Comparison of ENCODE assay signal across 1 cellular context in the genomic region with DNA sequence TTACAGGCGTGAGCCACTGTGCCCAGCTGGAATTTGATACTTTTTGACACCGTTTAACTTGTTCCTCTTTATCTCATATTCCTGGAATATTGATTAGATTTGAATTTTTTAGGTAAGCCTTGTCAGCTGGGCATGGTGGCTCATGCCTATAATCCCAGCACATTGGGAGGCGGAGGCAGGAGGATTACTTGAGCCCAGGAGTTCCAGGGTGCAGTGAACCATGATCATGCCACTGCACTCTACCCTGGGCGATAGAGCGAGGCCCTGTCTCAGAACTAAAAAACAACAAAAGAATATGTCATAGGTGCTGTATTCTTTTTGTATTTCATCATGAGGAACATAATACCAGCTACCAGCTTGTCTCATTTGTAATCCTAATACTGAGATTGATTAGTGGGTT.
TF ChIP-seq lines count a peak whose summit lies in the region.

No MANE protein-coding gene starts in this region.

TF ChIP-seq in IMR-90, 13 proteins besides CTCF, POLR2A, EP300 and RAD21 (continued from another document):
- no peak for TF ChIP-seq RFX5 (IDR thresholded peaks at IDR 0.05; ENCODE audit: low read depth, low read length)
- TF ChIP-seq MAFK (IDR thresholded peaks at IDR 0.05; ENCODE audit: low read depth, low read length) = no peak
TF ChIP-seq in IMR-90: peak in this region for 0.
